13 cellular contexts compared by ENCODE assay signal in genomic region chr2:66239655-66240054, GRCh38.
DNase-seq lines count a peak whose midpoint lies in the region; ATAC-seq and TF ChIP-seq lines count a peak whose summit lies in the region.
"Had no signal": no experiment of that assay in that cellular context is flagged by ENCODE, and none has a peak within 500 bp of the region (broad histone marks: within the 10 kb centered on the region; RNA-seq: fewer than 3 reads in every experiment).

No MANE protein-coding gene starts in this region.

- H3K18ac ChIP-seq in mesenchymal stem cell (ENCODE audit: low read depth in 1 of 2, low read length in 2 of 2) = no peak overlapping the region

- H3K36me3 Mint-ChIP-seq in MCF 10A (ENCODE audit: insufficient read depth, unreplicated experiment) = no peaks in the 10 kb centered on the region

- no peaks in the 10 kb centered on the region for H3K79me1 ChIP-seq in mesenchymal stem cell (replicated peaks; ENCODE audit: low read length, poor library complexity, severe bottlenecking)

- CTCF ChIA-PET in MCF 10A (lab: Yijun Ruan, JAX) = no interaction called here
- CTCF ChIA-PET in mammary epithelial cell (lab: Charles Lee; ENCODE audit: low non-redundant PET) = no interaction called here

- 42% methylated on average over 7 of the region's 7 CpGs for WGBS in mammary epithelial cell (ENCODE audit: low coverage, missing lambda C conversion rate)
- 36 to 49% methylated on average over 5 to 7 of the region's 7 CpGs for WGBS in esophagus squamous epithelium, 2 donors
- 48 to 67% methylated on average over 7 of the region's 7 CpGs for WGBS in testis, 2 donors
- 90% methylated on average over 4 of the region's 7 CpGs for WGBS in mesenchymal stem cell

- intact Hi-C loops in MCF 10A (cut with micrococcal nuclease) (no loop called here), mammary epithelial cell (cut with micrococcal nuclease) (no loop called here), esophagus squamous epithelium (cut with DNase I) (no loop called here), testis (cut with DNase I; ENCODE audit: low total_unique reads) (no loop called here)

- H2BK5ac ChIP-seq in mesenchymal stem cell (ENCODE audit: low read depth, low read length, poor library complexity, severe bottlenecking) = no peak overlapping the region

- H3K9me3 ChIP-seq in mammary epithelial cell (replicated peaks; ENCODE audit: insufficient read depth, low read length) = no peaks in the 10 kb centered on the region
- no peaks in the 10 kb centered on the region for H3K9me3 ChIP-seq in esophagus squamous epithelium
- H3K9me3 ChIP-seq in muscle layer of colon (ENCODE audit: low read length) = no peaks in the 10 kb centered on the region
- no peaks in the 10 kb centered on the region for H3K9me3 ChIP-seq in testis
- no peaks in the 10 kb centered on the region for H3K9me3 ChIP-seq in mesenchymal stem cell (ENCODE audit: control insufficient read depth, low read length)

- no peak overlapping the region for H2BK15ac ChIP-seq in mesenchymal stem cell (ENCODE audit: low read depth, poor library complexity, severe bottlenecking)

- no peaks in the 10 kb centered on the region for H3K4me1 ChIP-seq in mammary epithelial cell (ENCODE audit: insufficient read depth, low read length)
- H3K4me1 ChIP-seq in esophagus squamous epithelium = peaks cover 10 to 75% (median 18%) of the 10 kb centered on the region in 3 donors
- H3K4me1 ChIP-seq in muscle layer of colon (ENCODE audit: insufficient read depth, low read length) = peaks cover 19% of the 10 kb centered on the region
- H3K4me1 ChIP-seq in testis = peaks cover 3% of the 10 kb centered on the region
- no peaks in the 10 kb centered on the region for H3K4me1 ChIP-seq in mesenchymal stem cell (ENCODE audit: control insufficient read depth, insufficient read depth, low read depth, low read length)

- no peaks in the 10 kb centered on the region for H3K79me2 ChIP-seq in mammary epithelial cell (ENCODE audit: insufficient read depth, low read length)

- POLR2A ChIA-PET in MCF 10A (lab: Yijun Ruan, JAX) = interaction anchor here (1.0 to 1.2 kb wide), 2 partner anchors 50 to 54 kb away, joined by 3 to 4 read pairs; no protein-coding TSS in a partner anchor

- no peaks in the 10 kb centered on the region for H3K9me3 Mint-ChIP-seq in MCF 10A (ENCODE audit: unreplicated experiment)
- H3K9me3 Mint-ChIP-seq: H9 had no signal

- no peak overlapping the region for H3K4me3 ChIP-seq in mammary epithelial cell (replicated peaks in 1 of 3; ENCODE audit: insufficient read depth in 1 of 3, low read depth in 2 of 3, low read length in 3 of 3)
- H3K4me3 ChIP-seq in esophagus squamous epithelium = no peak overlapping the region
- H3K4me3 ChIP-seq in muscle layer of colon (ENCODE audit: low read depth in 1 of 2, low read length in 2 of 2) = no peak overlapping the region
- no peak overlapping the region for H3K4me3 ChIP-seq in testis
- H3K4me3 ChIP-seq in mesenchymal stem cell (ENCODE audit: insufficient read depth in 1 of 2, low read depth in 1 of 2, low read length in 2 of 2) = no peak overlapping the region

- H3K27me3 ChIP-seq in mammary epithelial cell (ENCODE audit: insufficient read depth, low read length) (no peaks in the 10 kb centered on the region), esophagus squamous epithelium (no peaks in the 10 kb centered on the region), muscle layer of colon (ENCODE audit: control insufficient read depth in 1 of 2, insufficient read depth in 2 of 2, low read length in 2 of 2) (no peaks in the 10 kb centered on the region), testis (no peaks in the 10 kb centered on the region), mesenchymal stem cell (ENCODE audit: control insufficient read depth in 1 of 2, insufficient read depth in 1 of 2, low read length in 2 of 2) (peaks cover 0 to 13% of the 10 kb centered on the region in 2 experiments)

- H2AK5ac ChIP-seq in mesenchymal stem cell (ENCODE audit: low read length, severe bottlenecking) = no peak overlapping the region

- H3K27ac ChIP-seq in mammary epithelial cell (ENCODE audit: insufficient read depth, low read depth, low read length) = no peak overlapping the region
- H3K27ac ChIP-seq in esophagus squamous epithelium = peak overlapping the region in 3 of 4 donors; percentile 4 to 70 (median 48)
- H3K27ac ChIP-seq in muscle layer of colon (ENCODE audit: low read depth, low read length) = peak overlapping the region; percentile 24
- no peak overlapping the region for H3K27ac ChIP-seq in testis
- no peak overlapping the region for H3K27ac ChIP-seq in mesenchymal stem cell (ENCODE audit: low read length, poor library complexity, severe bottlenecking)

- TF ChIP-seq CTCF in MCF 10A (IDR thresholded peaks at IDR 0.05; ENCODE audit: unreplicated experiment) (no peak), mammary epithelial cell (conservative IDR thresholded peaks at IDR 0.05 in 1 of 2, IDR thresholded peaks at IDR 0.05 in 1 of 2; ENCODE audit: extremely low read depth in 1 of 2, insufficient read depth in 1 of 2, low read depth in 1 of 2, low read length in 2 of 2) (no peak), esophagus squamous epithelium (IDR thresholded peaks at IDR 0.05) (no peak), testis (IDR thresholded peaks at IDR 0.05) (no peak)

- no peak overlapping the region for H2BK12ac ChIP-seq in mesenchymal stem cell (ENCODE audit: low read length in 2 of 2)

- dilution Hi-C loops in mammary epithelial cell (cut with HindIII; ENCODE audit: low sequenced_read_pairs) = no loop called here

- DNase-seq in MCF 10A (ENCODE audit: unreplicated experiment) = no peak
- DNase-seq in mammary epithelial cell = no peak
- no peak for DNase-seq in esophagus squamous epithelium (lab: John Stamatoyannopoulos, UW)
- DNase-seq in testis = peak; percentile 77
- no peak for DNase-seq in mesenchymal stem cell
- DNase-seq: H9, Karpas-422, NCI-H1417 treated with DMSO at 0.1 percent for 48 hours, NCI-H2029, NCI-H524 had no signal

- in situ Hi-C loops in mammary epithelial cell (cut with MboI; ENCODE audit: low sequenced_read_pairs in 2 of 2) = no loop called here

- no peak overlapping the region for H4K8ac ChIP-seq in mesenchymal stem cell (ENCODE audit: low read length)

- H3K36me3 ChIP-seq in mammary epithelial cell (ENCODE audit: insufficient read depth, low read length) = no peaks in the 10 kb centered on the region
- H3K36me3 ChIP-seq in esophagus squamous epithelium = no peaks in the 10 kb centered on the region
- H3K36me3 ChIP-seq in muscle layer of colon (ENCODE audit: insufficient read depth, low read length) = no peaks in the 10 kb centered on the region
- no peaks in the 10 kb centered on the region for H3K36me3 ChIP-seq in testis (ENCODE audit: low read depth, missing control alignments)
- H3K36me3 ChIP-seq in mesenchymal stem cell (ENCODE audit: control insufficient read depth in 1 of 2, insufficient read depth in 2 of 2, low read depth in 1 of 2, low read length in 2 of 2) = no peaks in the 10 kb centered on the region

- H3K27me3 Mint-ChIP-seq in MCF 10A (ENCODE audit: insufficient read depth, unreplicated experiment) = no peaks in the 10 kb centered on the region

- H3K27ac Mint-ChIP-seq in MCF 10A (ENCODE audit: low read depth, unreplicated experiment) = peak overlapping the region; percentile 87
- H3K27ac Mint-ChIP-seq: H9 had no signal

- TF ChIP-seq POLR2A in esophagus squamous epithelium (IDR thresholded peaks at IDR 0.05) = no peak
- no peak for TF ChIP-seq POLR2A in testis (IDR thresholded peaks at IDR 0.05)

- H2BK120ac ChIP-seq in mesenchymal stem cell (ENCODE audit: low read depth, low read length) = no peak overlapping the region

- no peak overlapping the region for H3K14ac ChIP-seq in mesenchymal stem cell (ENCODE audit: low read length in 2 of 2)

- H3K4me2 ChIP-seq in mammary epithelial cell (ENCODE audit: insufficient read depth, low read depth, low read length) (no peak overlapping the region), mesenchymal stem cell (ENCODE audit: low read length, poor library complexity, severe bottlenecking) (no peak overlapping the region)

- no peak overlapping the region for H3K4ac ChIP-seq in mesenchymal stem cell (ENCODE audit: low read depth in 1 of 2, low read length in 2 of 2)

- H3K4me3 Mint-ChIP-seq in MCF 10A (ENCODE audit: unreplicated experiment) = no peak overlapping the region
- H3K4me3 Mint-ChIP-seq: H9 had no signal

- ATAC-seq in GM21825 (IDR thresholded peaks at IDR 0.05; ENCODE audit: unreplicated experiment) = no peak
- ATAC-seq in GM21360 (IDR thresholded peaks at IDR 0.05; ENCODE audit: unreplicated experiment) = no peak

- BruUV-seq in MCF 10A (replicated peaks; lab: Mats Ljungman, UMichigan) = no TSS peak
- BruUV-seq in mammary epithelial cell (replicated peaks; lab: Mats Ljungman, UMichigan) = no TSS peak

- H4K91ac ChIP-seq in mesenchymal stem cell (ENCODE audit: low read length) = no peak overlapping the region

- no peak overlapping the region for H3K23ac ChIP-seq in mesenchymal stem cell (ENCODE audit: low read length in 2 of 2)

- H3K4me1 Mint-ChIP-seq in MCF 10A (ENCODE audit: insufficient read depth, unreplicated experiment) = peaks cover 25% of the 10 kb centered on the region

- H3K9ac ChIP-seq in mammary epithelial cell (ENCODE audit: insufficient read depth, low read length) = no peak overlapping the region
- H3K9ac ChIP-seq in muscle layer of colon (ENCODE audit: low read length) = no peak overlapping the region
- H3K9ac ChIP-seq in mesenchymal stem cell (ENCODE audit: low read length) = no peak overlapping the region

- H4K20me1 ChIP-seq in mammary epithelial cell (ENCODE audit: insufficient read depth, low read length) = no peaks in the 10 kb centered on the region

- H2AFZ ChIP-seq in mammary epithelial cell (ENCODE audit: low read depth, low read length) = no peak overlapping the region
- no peak overlapping the region for H2AFZ ChIP-seq in mesenchymal stem cell (ENCODE audit: low read depth, low read length)

Comparison
In these comparisons a context has a peak if more than half of its experiments do, and no peak if none do; other contexts are left out.
1. H3K27ac ChIP-seq: peak in esophagus squamous epithelium (3 of 4) and muscle layer of colon (single experiment); none in mammary epithelial cell (single experiment), testis (0 of 2) and mesenchymal stem cell (single experiment).